In genomic region chr6:105476978-105477377, GRCh38 we compare ENCODE assay signal across 24 cellular contexts.
DNase-seq lines count a peak whose midpoint lies in the region; ATAC-seq, FAIRE-seq and TF ChIP-seq lines count a peak whose summit lies in the region.
"Had no signal": no experiment of that assay in that cellular context is flagged by ENCODE, and none has a peak within 500 bp of the region (broad histone marks: within the 10 kb centered on the region; RNA-seq: fewer than 3 reads in every experiment).

No MANE protein-coding gene starts in this region.

- H2AFZ ChIP-seq in GM12878 (ENCODE audit: control insufficient read depth, low read depth, low read length): no peak overlapping the region

- TF ChIP-seq CTCF in HEK293 (tag by site-specific recombination; IDR thresholded peaks at IDR 0.05) (no peak), GM12878 (IDR thresholded peaks at IDR 0.05 in 2 of 3, conservative IDR thresholded peaks at IDR 0.05 in 1 of 3; ENCODE audit: control insufficient read depth in 2 of 3, extremely low read depth in 1 of 3, insufficient read depth in 1 of 3, low read depth in 3 of 3, low read length in 3 of 3) (no peak)

- no peaks in the 10 kb centered on the region for H3K9me3 ChIP-seq in HEK293 (ENCODE audit: control insufficient read depth, insufficient read depth, low read depth, low read length)
- H3K9me3 ChIP-seq in GM12878 (replicated peaks; ENCODE audit: control insufficient read depth, insufficient read depth, low read length): peaks cover 8% of the 10 kb centered on the region; the same call in 2 of the 3 replicates
- H3K9me3 ChIP-seq: BE2C had no signal

- H3K9ac ChIP-seq in GM12878 (ENCODE audit: control insufficient read depth, insufficient read depth, low read length): no peak overlapping the region
- H3K9ac ChIP-seq: BLaER1 had no signal

- H3K4me3 ChIP-seq in HEK293 (ENCODE audit: low read depth, low read length): no peak overlapping the region
- no peak overlapping the region for H3K4me3 ChIP-seq in GM12878
- H3K4me3 ChIP-seq: BLaER1 had no signal

- SMC1A ChIA-PET in GM12878 (lab: Charles Lee; ENCODE audit: uncharacterized antibody, unreplicated experiment): interaction anchor here (0.6 to 2.3 kb wide), 13 partner anchors 8 to 664 kb away, joined by 3 to 12 read pairs (median 4); no protein-coding TSS in a partner anchor

- no TSS peak for BruUV-seq in GM12878 (replicated peaks; lab: Mats Ljungman, UMichigan)

- H4K20me1 ChIP-seq in GM12878 (ENCODE audit: control insufficient read depth, insufficient read depth): no peaks in the 10 kb centered on the region
- H4K20me1 ChIP-seq: BLaER1 had no signal

- no peak for ATAC-seq in GM12878
- ATAC-seq in HG03520 (IDR thresholded peaks at IDR 0.05; ENCODE audit: unreplicated experiment): no peak
- ATAC-seq in GM21515 (IDR thresholded peaks at IDR 0.05; ENCODE audit: unreplicated experiment): no peak

- no peaks in the 10 kb centered on the region for H3K79me2 ChIP-seq in GM12878 (ENCODE audit: control insufficient read depth, insufficient read depth, low read length)

- no peak for TF ChIP-seq EP300 in GM12878 (IDR thresholded peaks at IDR 0.05; ENCODE audit: borderline replicate concordance in 1 of 2, control insufficient read depth in 1 of 2, low read depth in 2 of 2, low read length in 2 of 2)

- in situ Hi-C loops in GM12878 (cut with MboI): no loop called here

- H3K4me2 ChIP-seq in GM12878 (ENCODE audit: control insufficient read depth, insufficient read depth): no peak overlapping the region
- H3K4me2 ChIP-seq: BLaER1 had no signal

- intact Hi-C loops in GM12878 (cut with micrococcal nuclease; ENCODE audit: unreplicated experiment): no loop called here

- H3K4me1 ChIP-seq in HEK293 (ENCODE audit: control insufficient read depth, insufficient read depth, low read length) (peaks cover 3% of the 10 kb centered on the region; the same call in 1 of the 2 replicates), GM12878 (ENCODE audit: control insufficient read depth, insufficient read depth, low read length) (peaks cover 4% of the 10 kb centered on the region)
- H3K4me1 ChIP-seq: BE2C had no signal

- no peaks in the 10 kb centered on the region for H3K27me3 ChIP-seq in GM12878 (replicated peaks in 1 of 2; ENCODE audit: control insufficient read depth in 2 of 2, insufficient read depth in 2 of 2, low read length in 1 of 2)
- H3K27me3 ChIP-seq: BLaER1 had no signal

- DNase-seq in GM12878 (ENCODE audit: low read depth, low spot score) (no peak), frontal cortex (ENCODE audit: low spot score in 2 of 2) (no peak)
- DNase-seq: 8988T; ACHN; BE2C; C1 segment of cervical spinal cord; CD4-positive, alpha-beta memory T cell; CD4-positive, CD25-positive, alpha-beta regulatory T cell; CD8-positive, alpha-beta memory T cell; COR-L47; DMS 273 treated with DMSO at 0.1 percent for 48 hours; DMS153; DMS53; DMS79; DND-41; EL; GDM1 had no signal

- RAD21 ChIA-PET in GM12878 (lab: Charles Lee; ENCODE audit: unreplicated experiment): interaction anchor here (0.8 to 1.6 kb wide), 6 partner anchors 11 to 45 kb away, joined by 3 to 5 read pairs (median 3); no protein-coding TSS in a partner anchor

- POLR2A ChIA-PET in HEK293 (lab: Yijun Ruan, JAX): interaction anchor here (0.6 kb wide), 1 partner anchor 878 kb away, joined by 4 read pairs; no protein-coding TSS in a partner anchor
- POLR2A ChIA-PET in GM12878 (lab: Charles Lee): interaction anchor here (1.2 to 1.4 kb wide), 3 partner anchors 11 to 19 kb away, joined by 3 to 6 read pairs (median 5); no protein-coding TSS in a partner anchor

- no peak for TF ChIP-seq POLR2A in GM12878 (IDR thresholded peaks at IDR 0.05; ENCODE audit: low read depth, low read length)

- H3K36me3 ChIP-seq in HEK293 (ENCODE audit: control insufficient read depth in 2 of 2, insufficient read depth in 1 of 2, low read length in 2 of 2): no peaks in the 10 kb centered on the region
- H3K36me3 ChIP-seq in GM12878 (ENCODE audit: control insufficient read depth in 2 of 2, insufficient read depth in 2 of 2, low read length in 1 of 2): no peaks in the 10 kb centered on the region
- H3K36me3 ChIP-seq: BE2C, BLaER1 had no signal

- no peak for TF ChIP-seq RAD21 in GM12878 (IDR thresholded peaks at IDR 0.05; ENCODE audit: insufficient read depth, low read depth, low read length)

- CTCF ChIA-PET in HEK293 (lab: Yijun Ruan, JAX): interaction anchor here (0.6 to 0.9 kb wide), 3 partner anchors 15 to 1353 kb away, joined by 3 to 4 read pairs (median 3); no protein-coding TSS in a partner anchor
- CTCF ChIA-PET in GM12878 (lab: Yijun Ruan, JAX): interaction anchor here (0.6 to 1.6 kb wide), 7 partner anchors 8 to 738 kb away, joined by 3 to 9 read pairs (median 3); no protein-coding TSS in a partner anchor

- FAIRE-seq in GM12878 (lab: Jason Lieb, UNC) (peak; percentile 7), frontal cortex (lab: Jason Lieb, UNC) (peak; percentile 17)
- FAIRE-seq: A204.1, GM12891, GM19239 had no signal

- H3K27ac ChIP-seq in HEK293 (ENCODE audit: extremely low read depth, low read depth, low read length) (no peak overlapping the region), GM12878 (ENCODE audit: control insufficient read depth, insufficient read depth) (no peak overlapping the region)
- H3K27ac ChIP-seq: BLaER1 had no signal

TF ChIP-seq in HEK293, 187 proteins besides CTCF, POLR2A, EP300 and RAD21:
- TF ChIP-seq ZNF692 (tag by site-specific recombination; IDR thresholded peaks at IDR 0.05) (no peak), ZNF558 (tag by site-specific recombination; IDR thresholded peaks at IDR 0.05) (no peak), ZIC2 (tag by site-specific recombination; IDR thresholded peaks at IDR 0.05) (no peak), ZNF248 (tag by site-specific recombination; IDR thresholded peaks at IDR 0.05) (peak; percentile 92)

TF ChIP-seq in GM12878, 131 proteins besides CTCF, POLR2A, EP300 and RAD21:
- TF ChIP-seq WRNIP1 (IDR thresholded peaks at IDR 0.05; ENCODE audit: borderline replicate concordance, low read depth, low read length) (no peak), BACH1 (IDR thresholded peaks at IDR 0.05; ENCODE audit: borderline replicate concordance) (no peak), MTA2 (IDR thresholded peaks at IDR 0.05; ENCODE audit: low read depth) (no peak), ZNF384 (IDR thresholded peaks at IDR 0.05; ENCODE audit: borderline replicate concordance, low read depth, low read length) (no peak), SREBF2 (IDR thresholded peaks at IDR 0.05; ENCODE audit: low read length) (no peak), MEF2A (IDR thresholded peaks at IDR 0.05; ENCODE audit: insufficient read depth, low read depth, low read length) (no peak), RAD51 (IDR thresholded peaks at IDR 0.05) (no peak)
